Comparison of ENCODE assay signal across 10 cellular contexts in the genomic region with DNA sequence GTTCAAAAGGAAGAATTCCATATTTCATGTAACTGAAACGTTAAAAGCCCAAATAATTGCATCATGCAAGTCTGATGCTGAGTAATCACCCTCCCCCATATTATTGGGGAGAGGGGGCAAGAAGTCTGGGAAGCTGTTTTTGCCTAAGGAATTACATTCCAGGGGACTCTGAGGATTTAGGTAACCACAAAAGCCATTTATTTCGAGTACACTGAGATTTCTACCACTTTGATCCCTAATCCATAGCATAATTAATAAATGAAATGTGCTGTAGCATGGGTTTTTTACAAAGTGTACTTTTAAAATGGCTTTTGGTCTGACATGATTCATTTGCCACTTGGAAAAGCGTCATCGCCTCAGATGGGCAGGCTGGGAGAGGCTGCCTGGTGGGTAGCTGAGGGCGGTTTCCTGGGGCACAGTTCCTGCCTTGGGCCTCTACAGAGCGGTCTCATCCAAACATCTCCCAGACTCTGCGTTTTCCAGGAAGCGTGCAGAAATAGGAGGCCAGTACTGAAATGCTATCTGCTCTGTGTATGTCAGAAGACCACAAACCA.
DNase-seq lines count a peak whose midpoint lies in the region; ATAC-seq and TF ChIP-seq lines count a peak whose summit lies in the region.
"Had no signal": no experiment of that assay in that cellular context is flagged by ENCODE, and none has a peak within 500 bp of the region (broad histone marks: within the 10 kb centered on the region; RNA-seq: fewer than 3 reads in every experiment).

No MANE protein-coding gene starts in this region.

- H3K4me3 ChIP-seq in ascending aorta (no peak overlapping the region), upper lobe of right lung (no peak overlapping the region)
- H3K4me3 ChIP-seq in effector memory CD4-positive, alpha-beta T cell (ENCODE audit: insufficient read depth, low read depth, low read length, poor library complexity, severe bottlenecking): no peak overlapping the region

- intact Hi-C loops in ascending aorta (cut with DNase I): loop anchor here (2.0 to 10.0 kb wide), 2 partner anchors 16 to 438 kb away; no protein-coding TSS in a partner anchor
- intact Hi-C loops in upper lobe of right lung (cut with DNase I): no loop called here

- H3K36me3 ChIP-seq in ascending aorta: no peaks in the 10 kb centered on the region
- no peaks in the 10 kb centered on the region for H3K36me3 ChIP-seq in upper lobe of right lung
- no peaks in the 10 kb centered on the region for H3K36me3 ChIP-seq in effector memory CD4-positive, alpha-beta T cell (ENCODE audit: control insufficient read depth, insufficient read depth, low read length)

- H3K27ac ChIP-seq in ascending aorta (peak overlapping the region; percentile 89 to 96), upper lobe of right lung (no peak overlapping the region)
- no peak overlapping the region for H3K27ac ChIP-seq in effector memory CD4-positive, alpha-beta T cell (ENCODE audit: insufficient read depth, low read length, poor library complexity, severe bottlenecking)

- H3K36me3 Mint-ChIP-seq in HFFc6 (ENCODE audit: low read depth): peaks cover 18% of the 10 kb centered on the region
- H3K36me3 Mint-ChIP-seq: activated naive CD8-positive, alpha-beta T cell treated with anti-CD3 and anti-CD28 coated beads, Interleukin-2, amount 10 ng/mL, durations not matched to agents 7 days and 5 days; naive B cell had no signal

- ATAC-seq in upper lobe of right lung (peak; percentile 15), HG03280 (IDR thresholded peaks at IDR 0.05; ENCODE audit: unreplicated experiment) (no peak)

- TF ChIP-seq CTCF in HFFc6 (IDR thresholded peaks at IDR 0.05) (no peak), ascending aorta (IDR thresholded peaks at IDR 0.05) (no peak), upper lobe of right lung (IDR thresholded peaks at IDR 0.05) (no peak)

- H3K4me1 ChIP-seq in ascending aorta: peaks cover 29 to 82% of the 10 kb centered on the region in 2 donors
- peaks cover 48% of the 10 kb centered on the region for H3K4me1 ChIP-seq in upper lobe of right lung
- H3K4me1 ChIP-seq in effector memory CD4-positive, alpha-beta T cell (ENCODE audit: control insufficient read depth, insufficient read depth, low read length, poor library complexity, severe bottlenecking): peaks cover 4% of the 10 kb centered on the region

- peaks cover 1% of the 10 kb centered on the region; the same call in 1 of the 2 replicates for H3K27me3 Mint-ChIP-seq in HFFc6 (ENCODE audit: insufficient read depth)

- no peaks in the 10 kb centered on the region for H3K27me3 ChIP-seq in ascending aorta
- H3K27me3 ChIP-seq in upper lobe of right lung: no peaks in the 10 kb centered on the region
- H3K27me3 ChIP-seq in effector memory CD4-positive, alpha-beta T cell (replicated peaks; ENCODE audit: control insufficient read depth, insufficient read depth, low read length, poor library complexity, severe bottlenecking): no peaks in the 10 kb centered on the region

- DNase-seq in HFFc6: peak; percentile 59
- DNase-seq in ascending aorta (ENCODE audit: low spot score in 2 of 2): no peak
- DNase-seq in kidney glomerular epithelial cell (lab: John Stamatoyannopoulos, UW): peak; percentile 67
- no peak for DNase-seq in upper lobe of right lung
- no peak for DNase-seq in effector memory CD4-positive, alpha-beta T cell
- DNase-seq in COR-L47 (lab: John Stamatoyannopoulos, UW): no peak
- DNase-seq: activated CD4-positive, alpha-beta T cell treated with anti-CD3 and anti-CD28 coated beads for 4 hours; activated naive CD8-positive, alpha-beta T cell treated with anti-CD3 and anti-CD28 coated beads, Interleukin-2, amount 10 ng/mL, durations not matched to agents 7 days and 5 days; naive B cell had no signal

- H3K9me3 Mint-ChIP-seq in HFFc6: no peaks in the 10 kb centered on the region
- H3K9me3 Mint-ChIP-seq: activated naive CD8-positive, alpha-beta T cell treated with anti-CD3 and anti-CD28 coated beads, Interleukin-2, amount 10 ng/mL, durations not matched to agents 7 days and 5 days had no signal

- H3K4me3 Mint-ChIP-seq in HFFc6: peak overlapping the region; percentile 46
- H3K4me3 Mint-ChIP-seq: activated naive CD8-positive, alpha-beta T cell treated with anti-CD3 and anti-CD28 coated beads, Interleukin-2, amount 10 ng/mL, durations not matched to agents 7 days and 5 days; naive B cell had no signal

- peaks cover 30% of the 10 kb centered on the region for H3K4me1 Mint-ChIP-seq in HFFc6 (ENCODE audit: low read depth)
- H3K4me1 Mint-ChIP-seq: activated naive CD8-positive, alpha-beta T cell treated with anti-CD3 and anti-CD28 coated beads, Interleukin-2, amount 10 ng/mL, durations not matched to agents 7 days and 5 days; naive B cell had no signal

- H3K9me3 ChIP-seq in ascending aorta: no peaks in the 10 kb centered on the region
- no peaks in the 10 kb centered on the region for H3K9me3 ChIP-seq in upper lobe of right lung
- no peaks in the 10 kb centered on the region for H3K9me3 ChIP-seq in effector memory CD4-positive, alpha-beta T cell (ENCODE audit: control insufficient read depth, low read length)

- peak overlapping the region; percentile 86 for H3K27ac Mint-ChIP-seq in HFFc6
- H3K27ac Mint-ChIP-seq: activated naive CD8-positive, alpha-beta T cell treated with anti-CD3 and anti-CD28 coated beads, Interleukin-2, amount 10 ng/mL, durations not matched to agents 7 days and 5 days; naive B cell had no signal

Comparison
In these comparisons a context has a peak if more than half of its experiments do, and no peak if none do; other contexts are left out.
1. DNase-seq: peak in HFFc6 (single experiment) and kidney glomerular epithelial cell (single experiment); none in ascending aorta (0 of 2), upper lobe of right lung (single experiment), effector memory CD4-positive, alpha-beta T cell (0 of 3) and COR-L47 (single experiment).
2. H3K27ac ChIP-seq: peak in ascending aorta (2 of 2); none in upper lobe of right lung (single experiment) and effector memory CD4-positive, alpha-beta T cell (single experiment).